1 cellular context compared by ENCODE assay signal in genomic region chr6:107488875-107489635, GRCh38.
TF ChIP-seq lines count a peak whose summit lies in the region.

No MANE protein-coding gene starts in this region.

TF ChIP-seq in K562, 482 proteins besides CTCF, POLR2A, EP300 and RAD21 (continued from another document):
- TF ChIP-seq, protein P1, sequence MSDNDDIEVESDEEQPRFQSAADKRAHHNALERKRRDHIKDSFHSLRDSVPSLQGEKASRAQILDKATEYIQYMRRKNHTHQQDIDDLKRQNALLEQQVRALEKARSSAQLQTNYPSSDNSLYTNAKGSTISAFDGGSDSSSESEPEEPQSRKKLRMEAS (CRISPR knock-in tag; IDR thresholded peaks at IDR 0.05): no peak
- no peak for TF ChIP-seq CBX5 (IDR thresholded peaks at IDR 0.05; ENCODE audit: borderline replicate concordance, low read depth)
- TF ChIP-seq EZH2 (IDR thresholded peaks at IDR 0.05; ENCODE audit: borderline replicate concordance, low read depth, low read length): peak; percentile 85; the same call in 1 of the 2 replicates
- peak; percentile 30; the same call in 1 of the 2 replicates for TF ChIP-seq ZBTB7A (IDR thresholded peaks at IDR 0.05; ENCODE audit: borderline replicate concordance, control insufficient read depth, low read depth, low read length)
- no peak for TF ChIP-seq BRF1 (IDR thresholded peaks at IDR 0.05; ENCODE audit: borderline replicate concordance, extremely low read depth, insufficient read length)
- no peak for TF ChIP-seq DIDO1 (tag; IDR thresholded peaks at IDR 0.05; ENCODE audit: low read depth)
- TF ChIP-seq CBX2 (IDR thresholded peaks at IDR 0.05; ENCODE audit: insufficient read depth, low read length, poor library complexity, severe bottlenecking): peak; percentile 25
- TF ChIP-seq ZBTB33 (CRISPR knock-in tag; IDR thresholded peaks at IDR 0.05): no peak
- TF ChIP-seq, protein P2, sequence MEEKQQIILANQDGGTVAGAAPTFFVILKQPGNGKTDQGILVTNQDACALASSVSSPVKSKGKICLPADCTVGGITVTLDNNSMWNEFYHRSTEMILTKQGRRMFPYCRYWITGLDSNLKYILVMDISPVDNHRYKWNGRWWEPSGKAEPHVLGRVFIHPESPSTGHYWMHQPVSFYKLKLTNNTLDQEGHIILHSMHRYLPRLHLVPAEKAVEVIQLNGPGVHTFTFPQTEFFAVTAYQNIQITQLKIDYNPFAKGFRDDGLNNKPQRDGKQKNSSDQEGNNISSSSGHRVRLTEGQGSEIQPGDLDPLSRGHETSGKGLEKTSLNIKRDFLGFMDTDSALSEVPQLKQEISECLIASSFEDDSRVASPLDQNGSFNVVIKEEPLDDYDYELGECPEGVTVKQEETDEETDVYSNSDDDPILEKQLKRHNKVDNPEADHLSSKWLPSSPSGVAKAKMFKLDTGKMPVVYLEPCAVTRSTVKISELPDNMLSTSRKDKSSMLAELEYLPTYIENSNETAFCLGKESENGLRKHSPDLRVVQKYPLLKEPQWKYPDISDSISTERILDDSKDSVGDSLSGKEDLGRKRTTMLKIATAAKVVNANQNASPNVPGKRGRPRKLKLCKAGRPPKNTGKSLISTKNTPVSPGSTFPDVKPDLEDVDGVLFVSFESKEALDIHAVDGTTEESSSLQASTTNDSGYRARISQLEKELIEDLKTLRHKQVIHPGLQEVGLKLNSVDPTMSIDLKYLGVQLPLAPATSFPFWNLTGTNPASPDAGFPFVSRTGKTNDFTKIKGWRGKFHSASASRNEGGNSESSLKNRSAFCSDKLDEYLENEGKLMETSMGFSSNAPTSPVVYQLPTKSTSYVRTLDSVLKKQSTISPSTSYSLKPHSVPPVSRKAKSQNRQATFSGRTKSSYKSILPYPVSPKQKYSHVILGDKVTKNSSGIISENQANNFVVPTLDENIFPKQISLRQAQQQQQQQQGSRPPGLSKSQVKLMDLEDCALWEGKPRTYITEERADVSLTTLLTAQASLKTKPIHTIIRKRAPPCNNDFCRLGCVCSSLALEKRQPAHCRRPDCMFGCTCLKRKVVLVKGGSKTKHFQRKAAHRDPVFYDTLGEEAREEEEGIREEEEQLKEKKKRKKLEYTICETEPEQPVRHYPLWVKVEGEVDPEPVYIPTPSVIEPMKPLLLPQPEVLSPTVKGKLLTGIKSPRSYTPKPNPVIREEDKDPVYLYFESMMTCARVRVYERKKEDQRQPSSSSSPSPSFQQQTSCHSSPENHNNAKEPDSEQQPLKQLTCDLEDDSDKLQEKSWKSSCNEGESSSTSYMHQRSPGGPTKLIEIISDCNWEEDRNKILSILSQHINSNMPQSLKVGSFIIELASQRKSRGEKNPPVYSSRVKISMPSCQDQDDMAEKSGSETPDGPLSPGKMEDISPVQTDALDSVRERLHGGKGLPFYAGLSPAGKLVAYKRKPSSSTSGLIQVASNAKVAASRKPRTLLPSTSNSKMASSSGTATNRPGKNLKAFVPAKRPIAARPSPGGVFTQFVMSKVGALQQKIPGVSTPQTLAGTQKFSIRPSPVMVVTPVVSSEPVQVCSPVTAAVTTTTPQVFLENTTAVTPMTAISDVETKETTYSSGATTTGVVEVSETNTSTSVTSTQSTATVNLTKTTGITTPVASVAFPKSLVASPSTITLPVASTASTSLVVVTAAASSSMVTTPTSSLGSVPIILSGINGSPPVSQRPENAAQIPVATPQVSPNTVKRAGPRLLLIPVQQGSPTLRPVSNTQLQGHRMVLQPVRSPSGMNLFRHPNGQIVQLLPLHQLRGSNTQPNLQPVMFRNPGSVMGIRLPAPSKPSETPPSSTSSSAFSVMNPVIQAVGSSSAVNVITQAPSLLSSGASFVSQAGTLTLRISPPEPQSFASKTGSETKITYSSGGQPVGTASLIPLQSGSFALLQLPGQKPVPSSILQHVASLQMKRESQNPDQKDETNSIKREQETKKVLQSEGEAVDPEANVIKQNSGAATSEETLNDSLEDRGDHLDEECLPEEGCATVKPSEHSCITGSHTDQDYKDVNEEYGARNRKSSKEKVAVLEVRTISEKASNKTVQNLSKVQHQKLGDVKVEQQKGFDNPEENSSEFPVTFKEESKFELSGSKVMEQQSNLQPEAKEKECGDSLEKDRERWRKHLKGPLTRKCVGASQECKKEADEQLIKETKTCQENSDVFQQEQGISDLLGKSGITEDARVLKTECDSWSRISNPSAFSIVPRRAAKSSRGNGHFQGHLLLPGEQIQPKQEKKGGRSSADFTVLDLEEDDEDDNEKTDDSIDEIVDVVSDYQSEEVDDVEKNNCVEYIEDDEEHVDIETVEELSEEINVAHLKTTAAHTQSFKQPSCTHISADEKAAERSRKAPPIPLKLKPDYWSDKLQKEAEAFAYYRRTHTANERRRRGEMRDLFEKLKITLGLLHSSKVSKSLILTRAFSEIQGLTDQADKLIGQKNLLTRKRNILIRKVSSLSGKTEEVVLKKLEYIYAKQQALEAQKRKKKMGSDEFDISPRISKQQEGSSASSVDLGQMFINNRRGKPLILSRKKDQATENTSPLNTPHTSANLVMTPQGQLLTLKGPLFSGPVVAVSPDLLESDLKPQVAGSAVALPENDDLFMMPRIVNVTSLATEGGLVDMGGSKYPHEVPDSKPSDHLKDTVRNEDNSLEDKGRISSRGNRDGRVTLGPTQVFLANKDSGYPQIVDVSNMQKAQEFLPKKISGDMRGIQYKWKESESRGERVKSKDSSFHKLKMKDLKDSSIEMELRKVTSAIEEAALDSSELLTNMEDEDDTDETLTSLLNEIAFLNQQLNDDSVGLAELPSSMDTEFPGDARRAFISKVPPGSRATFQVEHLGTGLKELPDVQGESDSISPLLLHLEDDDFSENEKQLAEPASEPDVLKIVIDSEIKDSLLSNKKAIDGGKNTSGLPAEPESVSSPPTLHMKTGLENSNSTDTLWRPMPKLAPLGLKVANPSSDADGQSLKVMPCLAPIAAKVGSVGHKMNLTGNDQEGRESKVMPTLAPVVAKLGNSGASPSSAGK (IDR thresholded peaks at IDR 0.05): no peak
